ENCODE assay signal across 8 cellular contexts in the genomic region with DNA sequence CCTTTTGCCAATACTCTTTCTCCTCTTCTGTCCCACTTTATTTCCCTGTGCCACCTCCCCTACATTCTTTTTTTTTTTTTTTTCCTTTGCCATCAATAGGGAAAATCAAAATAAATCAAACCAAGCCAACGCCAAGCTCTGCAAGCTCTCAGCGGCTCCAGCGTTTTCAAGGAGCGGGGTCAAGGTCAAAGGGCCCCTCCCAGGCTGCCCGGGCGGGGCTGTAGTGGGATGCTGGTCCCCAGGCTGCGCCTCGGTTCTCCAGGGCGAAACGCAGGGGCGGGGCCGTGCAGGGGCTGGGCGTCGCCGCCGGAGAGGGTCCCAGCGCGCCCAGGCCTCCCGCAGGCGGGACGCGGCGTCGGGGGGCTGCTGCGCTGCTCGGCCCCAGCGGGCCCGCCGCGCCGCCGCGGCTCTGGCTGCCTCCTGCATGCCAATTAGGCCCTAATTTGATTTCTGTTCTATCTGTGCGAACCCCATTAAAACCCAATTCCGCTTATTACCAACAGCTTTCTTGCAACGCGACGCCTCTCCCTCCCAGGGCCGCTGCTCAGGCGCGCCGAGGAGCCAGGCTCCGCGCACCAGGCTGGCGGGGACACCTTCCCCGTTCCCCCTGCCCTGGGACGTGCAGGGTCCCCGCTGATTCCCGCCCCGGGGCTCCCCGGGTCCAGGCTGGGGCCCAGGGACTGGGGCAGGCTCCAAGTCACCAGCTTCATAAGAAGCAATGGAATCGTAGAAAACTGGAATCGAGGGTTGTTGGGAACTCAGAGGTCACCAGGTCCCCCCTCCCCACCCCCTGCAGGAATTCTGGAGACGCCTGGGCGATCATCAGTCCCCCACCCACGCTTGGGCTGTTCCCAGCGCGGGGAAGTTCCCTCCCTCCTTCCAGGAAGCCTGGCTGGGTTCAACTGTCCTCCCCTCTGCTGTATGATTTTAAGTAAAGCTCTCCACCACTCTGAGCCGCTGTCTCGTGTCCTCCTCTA. TPM values are rescaled to one million over a fixed set of nuclear protein-coding genes. Genes with fewer than 3 reads are reported as not detected.
DNase-seq lines count a peak whose midpoint lies in the region; ATAC-seq and TF ChIP-seq lines count a peak whose summit lies in the region.

No MANE protein-coding gene starts in this region.

- peaks cover 12% of the 10 kb centered on the region for H3K4me1 Mint-ChIP-seq in endodermal cell
- peaks cover 4 to 17% (median 6%) of the 10 kb centered on the region in 3 donors for H3K4me1 Mint-ChIP-seq in naive B cell

- BruUV-seq in PC-3 (replicated peaks; lab: Mats Ljungman, UMichigan) = no TSS peak

- TF ChIP-seq CTCF in GM12875 (IDR thresholded peaks at IDR 0.05; ENCODE audit: borderline replicate concordance, insufficient read depth, low read depth, low read length) = no peak
- no peak for TF ChIP-seq CTCF in PC-3 (conservative IDR thresholded peaks at IDR 0.05; ENCODE audit: low read depth, low read length)
- no peak for TF ChIP-seq CTCF in endodermal cell (conservative IDR thresholded peaks at IDR 0.05)

- H3K27me3 Mint-ChIP-seq in endodermal cell (ENCODE audit: insufficient read depth) = peaks cover 10% of the 10 kb centered on the region
- H3K27me3 Mint-ChIP-seq in naive B cell = peaks cover 0 to 6% (median 0%) of the 10 kb centered on the region in 3 donors

- ATAC-seq in PC-3 (peak; percentile 77), naive B cell (ENCODE audit: low read depth in 2 of 2) (peak; percentile 76 to 78)

- H3K9me3 Mint-ChIP-seq in endodermal cell = no peaks in the 10 kb centered on the region
- H3K9me3 Mint-ChIP-seq in naive B cell = no peaks in the 10 kb centered on the region

- CTCF ChIA-PET in PC-3 (lab: Charles Lee) = no interaction called here

- H3K9ac ChIP-seq in PC-3 (ENCODE audit: low read length) (peak overlapping the region; percentile 72), endodermal cell (ENCODE audit: extremely low read depth, low read length, poor library complexity, severe bottlenecking) (peak overlapping the region; percentile 51)

- no peaks in the 10 kb centered on the region for H3K27me3 ChIP-seq in PC-3 (ENCODE audit: low read length)
- H3K27me3 ChIP-seq in endodermal cell (ENCODE audit: control insufficient read depth, insufficient read depth, low read length, poor library complexity, severe bottlenecking) = no peaks in the 10 kb centered on the region

- no peaks in the 10 kb centered on the region for H3K36me3 ChIP-seq in PC-3 (ENCODE audit: low read depth, low read length)
- no peaks in the 10 kb centered on the region for H3K36me3 ChIP-seq in endodermal cell (ENCODE audit: control insufficient read depth, insufficient read depth, low read length)
- no peaks in the 10 kb centered on the region for H3K36me3 ChIP-seq in urinary bladder (ENCODE audit: insufficient read depth)

- H3K4me3 ChIP-seq in GM12875 (ENCODE audit: low read depth, low read length) = peak overlapping the region; percentile 26
- peak overlapping the region; percentile 69 for H3K4me3 ChIP-seq in PC-3 (ENCODE audit: low read length)
- peak overlapping the region; percentile 77 for H3K4me3 ChIP-seq in endodermal cell (ENCODE audit: low read length)
- peak overlapping the region; percentile 31 for H3K4me3 ChIP-seq in urinary bladder (ENCODE audit: low read depth, low read length)

- H3K4me2 ChIP-seq in PC-3 (ENCODE audit: low read length) = peak overlapping the region; percentile 95

- no peaks in the 10 kb centered on the region for H3K79me2 ChIP-seq in PC-3 (ENCODE audit: low read length)

- DNase-seq in PC-3 (peak; percentile 26), endodermal cell (peak; percentile 90), naive B cell (peak; percentile 30), SW 1271 (lab: John Stamatoyannopoulos, UW) (no peak), putamen (ENCODE audit: low spot score) (no peak), RKO (ENCODE audit: low spot score) (no peak)

- no peaks in the 10 kb centered on the region for H4K20me1 ChIP-seq in PC-3 (ENCODE audit: low read length)

- WGBS in endodermal cell (ENCODE audit: insufficient coverage in 1 of 2, insufficient read length in 1 of 2), 2 experiments = 3 to 6% methylated on average over 27 to 60 of the region's 60 CpGs
- 4% methylated on average over 60 of the region's 60 CpGs for WGBS in urinary bladder

- intact Hi-C loops in PC-3 (cut with micrococcal nuclease) = no loop called here

- H3K27ac ChIP-seq in PC-3 (ENCODE audit: low read length) = peak overlapping the region; percentile 34
- H3K27ac ChIP-seq in endodermal cell (ENCODE audit: low read depth, low read length) = no peak overlapping the region
- no peak overlapping the region for H3K27ac ChIP-seq in urinary bladder (ENCODE audit: low read depth)

- no peaks in the 10 kb centered on the region for H3K9me3 ChIP-seq in PC-3 (ENCODE audit: low read length)
- H3K9me3 ChIP-seq in endodermal cell (ENCODE audit: control insufficient read depth, low read length) = no peaks in the 10 kb centered on the region

- no peaks in the 10 kb centered on the region for H3K9me2 ChIP-seq in PC-3 (replicated peaks; ENCODE audit: low read length)

- H3K4me3 Mint-ChIP-seq in endodermal cell (peak overlapping the region; percentile 54), naive B cell (peak overlapping the region; percentile 73 to 88 (median 78))

- H3K36me3 Mint-ChIP-seq in endodermal cell (ENCODE audit: low read depth) (no peaks in the 10 kb centered on the region), naive B cell (no peaks in the 10 kb centered on the region)

- H3K4me1 ChIP-seq in PC-3 (ENCODE audit: insufficient read depth, low read length) = peaks cover 9% of the 10 kb centered on the region; the same call in 1 of the 2 replicates
- no peaks in the 10 kb centered on the region for H3K4me1 ChIP-seq in endodermal cell (ENCODE audit: control insufficient read depth, insufficient read depth, low read length)
- H3K4me1 ChIP-seq in urinary bladder (ENCODE audit: insufficient read depth) = no peaks in the 10 kb centered on the region

- POLR2A ChIA-PET in PC-3 (lab: Charles Lee; ENCODE audit: unreplicated experiment) = interaction anchor here (0.6 kb wide), 1 partner anchor 1740 kb away, joined by 5 read pairs; no protein-coding TSS in a partner anchor

- H2AFZ ChIP-seq in PC-3 (ENCODE audit: low read length) = peak overlapping the region; percentile 97

- H3K27ac Mint-ChIP-seq in endodermal cell (peak overlapping the region; percentile 58), naive B cell (peak overlapping the region in 4 of 6 donors; percentile 32 to 95 (median 75))

- H3F3A ChIP-seq in PC-3 (ENCODE audit: low read length, unreplicated experiment) = no peaks in the 10 kb centered on the region

RNA-seq across cellular contexts. Expression of a gene that starts 50.7 kb away (rescaled TPM):
- total RNA-seq in PC-3 (2014; rRNA removed) (not detected in 2 replicates), endodermal cell (1 to 10 TPM in 1 of 2 donors, under 1 TPM in 1; 0.80 to 1.4 TPM), urinary bladder (not detected)
- polyA plus RNA-seq in endodermal cell (2013, experiment 1 of 2) = 3.7 TPM
- 3.5 TPM for polyA plus RNA-seq in endodermal cell (2013, experiment 2 of 2)
- polyA plus RNA-seq in naive B cell (ENCODE audit: low read depth in 6 of 6) (10 to 100 TPM in 2 of 6 donors, 1 to 10 TPM in 4; 3.2 to 12.2 (median 6.3) TPM), urinary bladder (3.0 TPM)

Comparison
In these comparisons a context has a peak if more than half of its experiments do, and no peak if none do; other contexts are left out.
1. H3K4me3 ChIP-seq: peak in every context shown above with its lines; median percentile 77 in endodermal cell; 69 in PC-3; 31 in urinary bladder; 26 in GM12875.
2. DNase-seq: peak in PC-3 (single experiment), endodermal cell (single experiment) and naive B cell (single experiment); none in SW 1271 (0 of 2), putamen (single experiment) and RKO (single experiment).